Comparison of ENCODE assay signal across 14 cellular contexts in the genomic region with DNA sequence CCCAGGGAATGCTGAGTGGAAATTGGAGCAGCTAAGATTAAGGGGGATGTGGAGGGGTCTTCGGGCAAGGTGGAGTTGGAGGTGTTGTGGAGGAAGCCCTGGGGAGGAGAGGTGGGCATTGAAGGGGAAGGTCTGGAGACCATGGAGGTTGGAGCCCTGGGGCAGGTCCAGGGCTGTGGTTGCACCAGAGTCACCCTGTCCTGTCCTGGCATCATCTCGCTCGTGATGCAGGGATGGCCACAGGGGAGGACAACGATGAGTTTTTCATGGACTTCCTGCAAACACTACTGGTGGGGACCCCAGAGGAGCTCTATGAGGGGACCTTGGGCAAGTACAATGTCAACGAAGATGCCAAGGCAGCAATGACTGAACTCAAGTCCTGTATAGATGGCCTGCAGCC. TPM values are rescaled to one million over a fixed set of nuclear protein-coding genes. Genes with fewer than 3 reads are reported as not detected.
DNase-seq lines count a peak whose midpoint lies in the region; ATAC-seq and TF ChIP-seq lines count a peak whose summit lies in the region.
"Not testable (repeated sequence)": the region's sequence is repeated elsewhere in the genome, so short reads cannot be mapped to it uniquely, and the experiment has no call there.
"Had no signal": no experiment of that assay in that cellular context is flagged by ENCODE, and none has a peak within 500 bp of the region (broad histone marks: within the 10 kb centered on the region; RNA-seq: fewer than 3 reads in every experiment).

No MANE protein-coding gene starts in this region.

- not testable (repeated sequence) for H3K27ac Mint-ChIP-seq in activated B cell treated with CpG ODN at 0.5 μM for 24 hours; activated CD8-positive, alpha-beta T cell treated with anti-CD3 and anti-CD28 coated beads, Interleukin-2, amount 10 ng/mL, durations not matched to agents 7 days and 5 days

- not testable (repeated sequence) for H3K27me3 ChIP-seq in stomach

- DNase-seq in activated B cell treated with CpG ODN at 0.5 μM for 24 hours (peak; percentile 12), activated gamma-delta T cell treated with Interleukin-2 at 50 U/mL for 16 hours (peak; percentile 3), coronary artery (ENCODE audit: low spot score) (peak; percentile 45), islet precursor cell (peak; percentile 32), mucosa of descending colon (peak in 2 of 3 donors; percentile 18 to 31), stomach (peak; percentile 15), ureter (ENCODE audit: low spot score) (peak; percentile 34)
- DNase-seq in activated CD8-positive, alpha-beta T cell treated with anti-CD3 and anti-CD28 coated beads, Interleukin-2, amount 10 ng/mL, durations not matched to agents 7 days and 5 days = peak; percentile 19

- not testable (repeated sequence) for TF ChIP-seq POLR2A in stomach (IDR thresholded peaks at IDR 0.05)

- not testable (repeated sequence) for H3K36me3 ChIP-seq in mucosa of descending colon (ENCODE audit: low read depth); stomach

- not testable (repeated sequence) for H3K4me1 ChIP-seq in mucosa of descending colon (ENCODE audit: low read depth); stomach

- POLR2A ChIA-PET in activated B cell treated with CpG ODN at 0.5 μM for 24 hours (lab: Charles Lee); activated CD8-positive, alpha-beta T cell treated with anti-CD3 and anti-CD28 coated beads, Interleukin-2, amount 10 ng/mL, durations not matched to agents 7 days and 5 days (lab: Charles Lee): not testable (repeated sequence)

- not testable (repeated sequence) for H3K9me3 ChIP-seq in mucosa of descending colon, stomach

- WGBS in stomach, 5 donors = 72 to 78% (median 75%) methylated on average over 4 to 5 of the region's 5 CpGs

- H3K4me3 ChIP-seq in coronary artery, mucosa of descending colon, stomach: not testable (repeated sequence)

- not testable (repeated sequence) for ATAC-seq in activated B cell treated with CpG ODN at 0.5 μM for 24 hours (ENCODE audit: low read depth); activated CD8-positive, alpha-beta T cell treated with anti-CD3 and anti-CD28 coated beads, Interleukin-2, amount 10 ng/mL, durations not matched to agents 7 days and 5 days; mucosa of descending colon

- H3K27ac ChIP-seq in coronary artery, stomach: not testable (repeated sequence)

- H3K27me3 Mint-ChIP-seq in activated B cell treated with CpG ODN at 0.5 μM for 24 hours; activated CD8-positive, alpha-beta T cell treated with anti-CD3 and anti-CD28 coated beads, Interleukin-2, amount 10 ng/mL, durations not matched to agents 7 days and 5 days (ENCODE audit: low read depth): not testable (repeated sequence)

- not testable (repeated sequence) for H3K9me3 Mint-ChIP-seq in activated B cell treated with CpG ODN at 0.5 μM for 24 hours; activated CD8-positive, alpha-beta T cell treated with anti-CD3 and anti-CD28 coated beads, Interleukin-2, amount 10 ng/mL, durations not matched to agents 7 days and 5 days (ENCODE audit: insufficient read depth)

- not testable (repeated sequence) for H3K4me1 Mint-ChIP-seq in activated B cell treated with CpG ODN at 0.5 μM for 24 hours; activated CD8-positive, alpha-beta T cell treated with anti-CD3 and anti-CD28 coated beads, Interleukin-2, amount 10 ng/mL, durations not matched to agents 7 days and 5 days (ENCODE audit: low read depth)

- TF ChIP-seq EP300 in stomach (IDR thresholded peaks at IDR 0.05) = not testable (repeated sequence)

- H3K36me3 Mint-ChIP-seq in activated B cell treated with CpG ODN at 0.5 μM for 24 hours (ENCODE audit: low read depth); activated CD8-positive, alpha-beta T cell treated with anti-CD3 and anti-CD28 coated beads, Interleukin-2, amount 10 ng/mL, durations not matched to agents 7 days and 5 days (ENCODE audit: low read depth): not testable (repeated sequence)

- intact Hi-C loops in activated B cell treated with CpG ODN at 0.5 μM for 24 hours (cut with micrococcal nuclease); mucosa of descending colon (cut with DNase I, micrococcal nuclease); stomach (cut with DNase I; ENCODE audit: low total_unique reads): not testable (repeated sequence)

- CTCF ChIA-PET in activated B cell treated with CpG ODN at 0.5 μM for 24 hours (lab: Charles Lee); activated CD8-positive, alpha-beta T cell treated with anti-CD3 and anti-CD28 coated beads, Interleukin-2, amount 10 ng/mL, durations not matched to agents 7 days and 5 days (lab: Charles Lee): not testable (repeated sequence)

- H3K4me3 Mint-ChIP-seq in activated B cell treated with CpG ODN at 0.5 μM for 24 hours; activated CD8-positive, alpha-beta T cell treated with anti-CD3 and anti-CD28 coated beads, Interleukin-2, amount 10 ng/mL, durations not matched to agents 7 days and 5 days: not testable (repeated sequence)

- not testable (repeated sequence) for TF ChIP-seq CTCF in activated B cell treated with CpG ODN at 0.5 μM for 24 hours (IDR thresholded peaks at IDR 0.05); coronary artery (IDR thresholded peaks at IDR 0.05); mucosa of descending colon (IDR thresholded peaks at IDR 0.05); stomach (IDR thresholded peaks at IDR 0.05)

RNA-seq across cellular contexts. Expression of a gene that starts 0.6 kb away (rescaled TPM):
- total RNA-seq in activated B cell treated with CpG ODN at 0.5 μM for 24 hours (not detected in 2 replicates), mucosa of descending colon (not detected), stomach (not detected), ureter (not detected)
- total RNA-seq in activated CD8-positive, alpha-beta T cell treated with anti-CD3 and anti-CD28 coated beads, Interleukin-2, amount 10 ng/mL, durations not matched to agents 7 days and 5 days = not detected
- not detected for polyA plus RNA-seq in stomach
- total RNA-seq: Calu3; CD8-positive, alpha-beta memory T cell; Daoy; H7; PC-3 had no signal
- polyA plus RNA-seq: CD8-positive, alpha-beta memory T cell; IgD-negative memory B cell had no signal

RNA-seq across cellular contexts. Expression of a gene that starts 13.7 kb away (rescaled TPM):
- total RNA-seq in activated B cell treated with CpG ODN at 0.5 μM for 24 hours (44.2 and 47.0 TPM in 2 replicates), mucosa of descending colon (10 to 100 TPM; 51.5 to 59.9 (median 55.8) TPM), stomach (10 to 100 TPM in 4 of 5 donors, 1 to 10 TPM in 1; 7.0 to 36.5 (median 25.0) TPM), ureter (59.9 TPM)
- total RNA-seq in activated CD8-positive, alpha-beta T cell treated with anti-CD3 and anti-CD28 coated beads, Interleukin-2, amount 10 ng/mL, durations not matched to agents 7 days and 5 days = 10 to 100 TPM; 33.8 to 34.2 TPM
- 10 to 100 TPM; 21.8 to 38.3 (median 28.1) TPM for polyA plus RNA-seq in stomach

RNA-seq across cellular contexts. Expression of a gene that starts 14.0 kb away (rescaled TPM):
- total RNA-seq in activated B cell treated with CpG ODN at 0.5 μM for 24 hours (108 and 114 TPM in 2 replicates), mucosa of descending colon (10 to 100 TPM; 75.1 to 93.1 (median 82.2) TPM), stomach (100 to 1,000 TPM in 2 of 5 donors, 10 to 100 TPM in 3; 45.2 to 262 (median 72.3) TPM), ureter (108 TPM)
- 100 to 1,000 TPM; 121 to 126 TPM for total RNA-seq in activated CD8-positive, alpha-beta T cell treated with anti-CD3 and anti-CD28 coated beads, Interleukin-2, amount 10 ng/mL, durations not matched to agents 7 days and 5 days
- polyA plus RNA-seq in stomach = 10 to 100 TPM; 39.2 to 60.8 (median 53.5) TPM

RNA-seq across cellular contexts. Expression of a gene that starts 42.7 kb away (rescaled TPM):
- total RNA-seq in activated B cell treated with CpG ODN at 0.5 μM for 24 hours (21.8 and 23.0 TPM in 2 replicates), mucosa of descending colon (10 to 100 TPM; 19.3 to 22.1 (median 22.0) TPM), stomach (10 to 100 TPM in 2 of 5 donors, 1 to 10 TPM in 3; 5.4 to 63.7 (median 7.3) TPM), ureter (13.9 TPM)
- 10 to 100 TPM; 13.1 to 15.0 TPM for total RNA-seq in activated CD8-positive, alpha-beta T cell treated with anti-CD3 and anti-CD28 coated beads, Interleukin-2, amount 10 ng/mL, durations not matched to agents 7 days and 5 days
- 10 to 100 TPM; 10.8 to 19.2 (median 13.8) TPM for polyA plus RNA-seq in stomach

RNA-seq across cellular contexts. Expression of a gene that starts 43.3 kb away (rescaled TPM):
- total RNA-seq in activated B cell treated with CpG ODN at 0.5 μM for 24 hours = 147 and 149 TPM in 2 replicates
- total RNA-seq in activated CD8-positive, alpha-beta T cell treated with anti-CD3 and anti-CD28 coated beads, Interleukin-2, amount 10 ng/mL, durations not matched to agents 7 days and 5 days = 100 to 1,000 TPM; 164 to 173 TPM
- total RNA-seq in mucosa of descending colon = 100 to 1,000 TPM in 1 of 3 donors, 10 to 100 TPM in 2; 92.6 to 110 (median 96.4) TPM
- 100 to 1,000 TPM in 2 of 5 donors, 10 to 100 TPM in 3; 36.2 to 132 (median 64.9) TPM for total RNA-seq in stomach
- 100 to 1,000 TPM; 116 to 126 (median 123) TPM for polyA plus RNA-seq in stomach
- total RNA-seq in ureter = 87.5 TPM
